Comparison of ENCODE assay signal across 1 cellular context in the genomic region with DNA sequence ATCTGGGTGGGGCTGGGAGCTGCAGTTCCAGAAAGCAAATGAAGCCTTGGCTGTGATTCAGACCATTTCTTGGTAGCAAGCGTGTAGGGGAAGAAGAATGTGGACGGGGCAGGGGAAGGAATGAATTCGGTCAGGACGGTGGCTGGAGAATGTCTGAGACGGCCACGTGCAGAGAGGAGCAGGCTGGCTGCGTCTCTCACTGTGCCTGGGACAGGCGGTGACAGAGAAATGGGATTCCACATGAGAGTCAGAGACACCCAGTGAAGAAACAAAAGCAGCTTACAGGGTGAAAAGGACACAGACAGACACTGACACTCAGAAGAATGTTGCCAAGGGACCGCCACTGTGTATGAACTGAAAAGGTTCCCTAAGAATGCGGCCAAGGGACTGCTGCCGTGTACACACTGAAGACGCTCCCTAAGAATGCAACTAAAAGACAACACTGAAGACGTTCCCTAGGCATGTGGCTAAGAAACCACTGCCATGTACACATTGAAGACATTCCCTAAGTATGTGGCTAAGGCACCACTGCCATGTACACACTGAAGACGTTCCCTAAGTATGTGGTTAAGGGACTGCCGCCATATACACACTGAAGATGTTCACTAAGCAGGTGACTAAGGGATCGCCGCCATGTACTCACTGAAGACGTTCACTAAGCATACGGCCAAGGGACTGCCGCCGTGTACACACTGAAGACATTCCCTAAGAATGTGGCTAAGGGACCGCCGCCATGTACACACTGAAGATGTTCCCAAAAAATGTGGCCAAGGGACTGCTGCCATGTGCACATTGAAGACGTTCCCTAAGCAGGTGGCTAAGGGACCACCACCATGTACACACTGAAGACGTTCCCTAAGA.
A peak's percentile ranks its signal among the peaks of the same experiment; 100 is the strongest.
TF ChIP-seq lines count a peak whose summit lies in the region.

No MANE protein-coding gene starts in this region.

TF ChIP-seq in K562, 482 proteins besides CTCF, POLR2A, EP300 and RAD21 (continued from another document and continues in another):
- TF ChIP-seq MYBL2 (IDR thresholded peaks at IDR 0.05; ENCODE audit: low read depth) (no peak), MYBL2 (CRISPR knock-in tag; IDR thresholded peaks at IDR 0.05; ENCODE audit: borderline replicate concordance) (no peak), PTTG1 (tag; IDR thresholded peaks at IDR 0.05; ENCODE audit: low read depth) (no peak), ZNF175 (CRISPR knock-in tag; IDR thresholded peaks at IDR 0.05; ENCODE audit: low read depth) (no peak), TCF7 (IDR thresholded peaks at IDR 0.05; ENCODE audit: borderline replicate concordance) (no peak), SRSF3 (IDR thresholded peaks at IDR 0.05; ENCODE audit: insufficient read depth, low read length) (no peak), GTF2E2 (tag; IDR thresholded peaks at IDR 0.05) (no peak), GATA2 (CRISPR knock-in tag; IDR thresholded peaks at IDR 0.05) (no peak), MAZ (CRISPR knock-in tag; conservative IDR thresholded peaks at IDR 0.05 in 1 of 2, IDR thresholded peaks at IDR 0.05 in 1 of 2) (0 out of 4 replicates have a peak, but pooled peaks of 1 of the 2 experiments have one; percentile 24), RFX7 (CRISPR knock-in tag; IDR thresholded peaks at IDR 0.05) (no peak), MTA1 (IDR thresholded peaks at IDR 0.05; ENCODE audit: borderline replicate concordance) (no peak), MYC (IDR thresholded peaks at IDR 0.05; ENCODE audit: low read depth, low read length) (peak; percentile 61), MYC (CRISPR knock-in tag; IDR thresholded peaks at IDR 0.05; ENCODE audit: borderline replicate concordance, low read depth) (no peak), KLF13 (tag; IDR thresholded peaks at IDR 0.05; ENCODE audit: borderline replicate concordance, low read depth) (no peak), RFX1 (IDR thresholded peaks at IDR 0.05) (peak; percentile 33; the same call in 1 of the 2 replicates), ZNF444 (CRISPR knock-in tag; IDR thresholded peaks at IDR 0.05) (no peak), FOXA3 (CRISPR knock-in tag; conservative IDR thresholded peaks at IDR 0.05 in 1 of 2, IDR thresholded peaks at IDR 0.05 in 1 of 2) (peak; percentile 73 to 96), SOX6 (IDR thresholded peaks at IDR 0.05) (0 out of 2 replicates have a peak, but pooled peaks have one; percentile 49), L3MBTL2 (IDR thresholded peaks at IDR 0.05) (peak; percentile 30), SRF (CRISPR knock-in tag; IDR thresholded peaks at IDR 0.05) (no peak), MTA3 (IDR thresholded peaks at IDR 0.05; ENCODE audit: borderline replicate concordance) (no peak), ZSCAN32 (CRISPR knock-in tag; IDR thresholded peaks at IDR 0.05) (no peak), ZNF24 (IDR thresholded peaks at IDR 0.05) (no peak), KLF6 (CRISPR knock-in tag; IDR thresholded peaks at IDR 0.05; ENCODE audit: borderline replicate concordance) (no peak), NELFE (IDR thresholded peaks at IDR 0.05; ENCODE audit: insufficient read depth, insufficient read length) (no peak), MYNN (IDR thresholded peaks at IDR 0.05) (peak; percentile 19; the same call in 1 of the 2 replicates), MYNN (CRISPR knock-in tag; IDR thresholded peaks at IDR 0.05) (no peak), SMARCA5 (IDR thresholded peaks at IDR 0.05) (no peak), TEAD4 (IDR thresholded peaks at IDR 0.05; ENCODE audit: low read length) (peak; percentile 75), TEAD4 (CRISPR knock-in tag; IDR thresholded peaks at IDR 0.05; ENCODE audit: borderline replicate concordance) (no peak), POLR2B (IDR thresholded peaks at IDR 0.05; ENCODE audit: low read depth, partially characterized antibody) (no peak), ETV5 (CRISPR knock-in tag; IDR thresholded peaks at IDR 0.05; ENCODE audit: low read depth) (no peak), ZNF507 (tag; conservative IDR thresholded peaks at IDR 0.05) (no peak), NCOA2 (IDR thresholded peaks at IDR 0.05; ENCODE audit: partially characterized antibody in 2 of 2) (peak in 1 of 2 experiments; percentile 100), SUPT5H (IDR thresholded peaks at IDR 0.05) (no peak), HDGF (IDR thresholded peaks at IDR 0.05) (no peak), ZNF232 (CRISPR knock-in tag; IDR thresholded peaks at IDR 0.05) (no peak), RB1 (IDR thresholded peaks at IDR 0.05; ENCODE audit: low read depth) (no peak), ZFPM2 (CRISPR knock-in tag; IDR thresholded peaks at IDR 0.05) (no peak), MCM2 (IDR thresholded peaks at IDR 0.05; ENCODE audit: low read depth) (no peak), SAP30 (IDR thresholded peaks at IDR 0.05; ENCODE audit: borderline replicate concordance, insufficient read depth, low read depth, low read length, poor library complexity, severe bottlenecking) (no peak), ARID1B (IDR thresholded peaks at IDR 0.05) (no peak), PHF20 (IDR thresholded peaks at IDR 0.05; ENCODE audit: partially characterized antibody) (no peak), SMAD2 (IDR thresholded peaks at IDR 0.05; ENCODE audit: low read depth, low read length) (no peak)
- TF ChIP-seq, protein P1, sequence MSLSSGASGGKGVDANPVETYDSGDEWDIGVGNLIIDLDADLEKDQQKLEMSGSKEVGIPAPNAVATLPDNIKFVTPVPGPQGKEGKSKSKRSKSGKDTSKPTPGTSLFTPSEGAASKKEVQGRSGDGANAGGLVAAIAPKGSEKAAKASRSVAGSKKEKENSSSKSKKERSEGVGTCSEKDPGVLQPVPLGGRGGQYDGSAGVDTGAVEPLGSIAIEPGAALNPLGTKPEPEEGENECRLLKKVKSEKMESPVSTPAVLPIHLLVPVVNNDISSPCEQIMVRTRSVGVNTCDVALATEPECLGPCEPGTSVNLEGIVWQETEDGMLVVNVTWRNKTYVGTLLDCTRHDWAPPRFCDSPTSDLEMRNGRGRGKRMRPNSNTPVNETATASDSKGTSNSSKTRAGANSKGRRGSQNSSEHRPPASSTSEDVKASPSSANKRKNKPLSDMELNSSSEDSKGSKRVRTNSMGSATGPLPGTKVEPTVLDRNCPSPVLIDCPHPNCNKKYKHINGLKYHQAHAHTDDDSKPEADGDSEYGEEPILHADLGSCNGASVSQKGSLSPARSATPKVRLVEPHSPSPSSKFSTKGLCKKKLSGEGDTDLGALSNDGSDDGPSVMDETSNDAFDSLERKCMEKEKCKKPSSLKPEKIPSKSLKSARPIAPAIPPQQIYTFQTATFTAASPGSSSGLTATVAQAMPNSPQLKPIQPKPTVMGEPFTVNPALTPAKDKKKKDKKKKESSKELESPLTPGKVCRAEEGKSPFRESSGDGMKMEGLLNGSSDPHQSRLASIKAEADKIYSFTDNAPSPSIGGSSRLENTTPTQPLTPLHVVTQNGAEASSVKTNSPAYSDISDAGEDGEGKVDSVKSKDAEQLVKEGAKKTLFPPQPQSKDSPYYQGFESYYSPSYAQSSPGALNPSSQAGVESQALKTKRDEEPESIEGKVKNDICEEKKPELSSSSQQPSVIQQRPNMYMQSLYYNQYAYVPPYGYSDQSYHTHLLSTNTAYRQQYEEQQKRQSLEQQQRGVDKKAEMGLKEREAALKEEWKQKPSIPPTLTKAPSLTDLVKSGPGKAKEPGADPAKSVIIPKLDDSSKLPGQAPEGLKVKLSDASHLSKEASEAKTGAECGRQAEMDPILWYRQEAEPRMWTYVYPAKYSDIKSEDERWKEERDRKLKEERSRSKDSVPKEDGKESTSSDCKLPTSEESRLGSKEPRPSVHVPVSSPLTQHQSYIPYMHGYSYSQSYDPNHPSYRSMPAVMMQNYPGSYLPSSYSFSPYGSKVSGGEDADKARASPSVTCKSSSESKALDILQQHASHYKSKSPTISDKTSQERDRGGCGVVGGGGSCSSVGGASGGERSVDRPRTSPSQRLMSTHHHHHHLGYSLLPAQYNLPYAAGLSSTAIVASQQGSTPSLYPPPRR (CRISPR knock-in tag; IDR thresholded peaks at IDR 0.05; ENCODE audit: borderline replicate concordance): no peak
- TF ChIP-seq, protein P2, sequence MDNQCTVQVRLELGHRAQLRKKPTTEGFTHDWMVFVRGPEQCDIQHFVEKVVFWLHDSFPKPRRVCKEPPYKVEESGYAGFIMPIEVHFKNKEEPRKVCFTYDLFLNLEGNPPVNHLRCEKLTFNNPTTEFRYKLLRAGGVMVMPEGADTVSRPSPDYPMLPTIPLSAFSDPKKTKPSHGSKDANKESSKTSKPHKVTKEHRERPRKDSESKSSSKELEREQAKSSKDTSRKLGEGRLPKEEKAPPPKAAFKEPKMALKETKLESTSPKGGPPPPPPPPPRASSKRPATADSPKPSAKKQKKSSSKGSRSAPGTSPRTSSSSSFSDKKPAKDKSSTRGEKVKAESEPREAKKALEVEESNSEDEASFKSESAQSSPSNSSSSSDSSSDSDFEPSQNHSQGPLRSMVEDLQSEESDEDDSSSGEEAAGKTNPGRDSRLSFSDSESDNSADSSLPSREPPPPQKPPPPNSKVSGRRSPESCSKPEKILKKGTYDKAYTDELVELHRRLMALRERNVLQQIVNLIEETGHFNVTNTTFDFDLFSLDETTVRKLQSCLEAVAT (IDR thresholded peaks at IDR 0.05): peak in 1 of 2 experiments; percentile 72; a peak in 2 of 4 replicates
- TF ChIP-seq, protein P3, sequence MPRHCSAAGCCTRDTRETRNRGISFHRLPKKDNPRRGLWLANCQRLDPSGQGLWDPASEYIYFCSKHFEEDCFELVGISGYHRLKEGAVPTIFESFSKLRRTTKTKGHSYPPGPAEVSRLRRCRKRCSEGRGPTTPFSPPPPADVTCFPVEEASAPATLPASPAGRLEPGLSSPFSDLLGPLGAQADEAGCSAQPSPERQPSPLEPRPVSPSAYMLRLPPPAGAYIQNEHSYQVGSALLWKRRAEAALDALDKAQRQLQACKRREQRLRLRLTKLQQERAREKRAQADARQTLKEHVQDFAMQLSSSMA (CRISPR knock-in tag; IDR thresholded peaks at IDR 0.05): no peak
- TF ChIP-seq, protein P4, sequence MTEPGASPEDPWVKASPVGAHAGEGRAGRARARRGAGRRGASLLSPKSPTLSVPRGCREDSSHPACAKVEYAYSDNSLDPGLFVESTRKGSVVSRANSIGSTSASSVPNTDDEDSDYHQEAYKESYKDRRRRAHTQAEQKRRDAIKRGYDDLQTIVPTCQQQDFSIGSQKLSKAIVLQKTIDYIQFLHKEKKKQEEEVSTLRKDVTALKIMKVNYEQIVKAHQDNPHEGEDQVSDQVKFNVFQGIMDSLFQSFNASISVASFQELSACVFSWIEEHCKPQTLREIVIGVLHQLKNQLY (CRISPR knock-in tag; conservative IDR thresholded peaks at IDR 0.05): no peak
- TF ChIP-seq, protein P5, sequence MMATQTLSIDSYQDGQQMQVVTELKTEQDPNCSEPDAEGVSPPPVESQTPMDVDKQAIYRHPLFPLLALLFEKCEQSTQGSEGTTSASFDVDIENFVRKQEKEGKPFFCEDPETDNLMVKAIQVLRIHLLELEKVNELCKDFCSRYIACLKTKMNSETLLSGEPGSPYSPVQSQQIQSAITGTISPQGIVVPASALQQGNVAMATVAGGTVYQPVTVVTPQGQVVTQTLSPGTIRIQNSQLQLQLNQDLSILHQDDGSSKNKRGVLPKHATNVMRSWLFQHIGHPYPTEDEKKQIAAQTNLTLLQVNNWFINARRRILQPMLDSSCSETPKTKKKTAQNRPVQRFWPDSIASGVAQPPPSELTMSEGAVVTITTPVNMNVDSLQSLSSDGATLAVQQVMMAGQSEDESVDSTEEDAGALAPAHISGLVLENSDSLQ (IDR thresholded peaks at IDR 0.05): no peak
- TF ChIP-seq, protein P6, sequence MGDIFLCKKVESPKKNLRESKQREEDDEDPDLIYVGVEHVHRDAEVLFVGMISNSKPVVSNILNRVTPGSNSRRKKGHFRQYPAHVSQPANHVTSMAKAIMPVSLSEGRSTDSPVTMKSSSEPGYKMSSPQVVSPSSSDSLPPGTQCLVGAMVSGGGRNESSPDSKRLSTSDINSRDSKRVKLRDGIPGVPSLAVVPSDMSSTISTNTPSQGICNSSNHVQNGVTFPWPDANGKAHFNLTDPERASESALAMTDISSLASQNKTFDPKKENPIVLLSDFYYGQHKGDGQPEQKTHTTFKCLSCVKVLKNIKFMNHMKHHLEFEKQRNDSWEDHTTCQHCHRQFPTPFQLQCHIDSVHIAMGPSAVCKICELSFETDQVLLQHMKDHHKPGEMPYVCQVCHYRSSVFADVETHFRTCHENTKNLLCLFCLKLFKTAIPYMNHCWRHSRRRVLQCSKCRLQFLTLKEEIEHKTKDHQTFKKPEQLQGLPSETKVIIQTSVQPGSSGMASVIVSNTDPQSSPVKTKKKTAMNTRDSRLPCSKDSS (IDR thresholded peaks at IDR 0.05; ENCODE audit: low read depth, partially characterized antibody): no peak
- TF ChIP-seq, protein P7, sequence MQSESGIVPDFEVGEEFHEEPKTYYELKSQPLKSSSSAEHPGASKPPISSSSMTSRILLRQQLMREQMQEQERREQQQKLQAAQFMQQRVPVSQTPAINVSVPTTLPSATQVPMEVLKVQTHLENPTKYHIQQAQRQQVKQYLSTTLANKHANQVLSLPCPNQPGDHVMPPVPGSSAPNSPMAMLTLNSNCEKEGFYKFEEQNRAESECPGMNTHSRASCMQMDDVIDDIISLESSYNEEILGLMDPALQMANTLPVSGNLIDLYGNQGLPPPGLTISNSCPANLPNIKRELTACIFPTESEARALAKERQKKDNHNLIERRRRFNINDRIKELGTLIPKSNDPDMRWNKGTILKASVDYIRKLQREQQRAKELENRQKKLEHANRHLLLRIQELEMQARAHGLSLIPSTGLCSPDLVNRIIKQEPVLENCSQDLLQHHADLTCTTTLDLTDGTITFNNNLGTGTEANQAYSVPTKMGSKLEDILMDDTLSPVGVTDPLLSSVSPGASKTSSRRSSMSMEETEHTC (IDR thresholded peaks at IDR 0.05): 0 out of 2 replicates have a peak, but pooled peaks have one; percentile 57
- TF ChIP-seq, protein P8, sequence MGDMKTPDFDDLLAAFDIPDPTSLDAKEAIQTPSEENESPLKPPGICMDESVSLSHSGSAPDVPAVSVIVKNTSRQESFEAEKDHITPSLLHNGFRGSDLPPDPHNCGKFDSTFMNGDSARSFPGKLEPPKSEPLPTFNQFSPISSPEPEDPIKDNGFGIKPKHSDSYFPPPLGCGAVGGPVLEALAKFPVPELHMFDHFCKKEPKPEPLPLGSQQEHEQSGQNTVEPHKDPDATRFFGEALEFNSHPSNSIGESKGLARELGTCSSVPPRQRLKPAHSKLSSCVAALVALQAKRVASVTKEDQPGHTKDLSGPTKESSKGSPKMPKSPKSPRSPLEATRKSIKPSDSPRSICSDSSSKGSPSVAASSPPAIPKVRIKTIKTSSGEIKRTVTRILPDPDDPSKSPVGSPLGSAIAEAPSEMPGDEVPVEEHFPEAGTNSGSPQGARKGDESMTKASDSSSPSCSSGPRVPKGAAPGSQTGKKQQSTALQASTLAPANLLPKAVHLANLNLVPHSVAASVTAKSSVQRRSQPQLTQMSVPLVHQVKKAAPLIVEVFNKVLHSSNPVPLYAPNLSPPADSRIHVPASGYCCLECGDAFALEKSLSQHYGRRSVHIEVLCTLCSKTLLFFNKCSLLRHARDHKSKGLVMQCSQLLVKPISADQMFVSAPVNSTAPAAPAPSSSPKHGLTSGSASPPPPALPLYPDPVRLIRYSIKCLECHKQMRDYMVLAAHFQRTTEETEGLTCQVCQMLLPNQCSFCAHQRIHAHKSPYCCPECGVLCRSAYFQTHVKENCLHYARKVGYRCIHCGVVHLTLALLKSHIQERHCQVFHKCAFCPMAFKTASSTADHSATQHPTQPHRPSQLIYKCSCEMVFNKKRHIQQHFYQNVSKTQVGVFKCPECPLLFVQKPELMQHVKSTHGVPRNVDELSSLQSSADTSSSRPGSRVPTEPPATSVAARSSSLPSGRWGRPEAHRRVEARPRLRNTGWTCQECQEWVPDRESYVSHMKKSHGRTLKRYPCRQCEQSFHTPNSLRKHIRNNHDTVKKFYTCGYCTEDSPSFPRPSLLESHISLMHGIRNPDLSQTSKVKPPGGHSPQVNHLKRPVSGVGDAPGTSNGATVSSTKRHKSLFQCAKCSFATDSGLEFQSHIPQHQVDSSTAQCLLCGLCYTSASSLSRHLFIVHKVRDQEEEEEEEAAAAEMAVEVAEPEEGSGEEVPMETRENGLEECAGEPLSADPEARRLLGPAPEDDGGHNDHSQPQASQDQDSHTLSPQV (IDR thresholded peaks at IDR 0.05): 0 out of 2 replicates have a peak, but pooled peaks have one; percentile 19
